Comparison of ENCODE assay signal across 25 cellular contexts in the genomic region with DNA sequence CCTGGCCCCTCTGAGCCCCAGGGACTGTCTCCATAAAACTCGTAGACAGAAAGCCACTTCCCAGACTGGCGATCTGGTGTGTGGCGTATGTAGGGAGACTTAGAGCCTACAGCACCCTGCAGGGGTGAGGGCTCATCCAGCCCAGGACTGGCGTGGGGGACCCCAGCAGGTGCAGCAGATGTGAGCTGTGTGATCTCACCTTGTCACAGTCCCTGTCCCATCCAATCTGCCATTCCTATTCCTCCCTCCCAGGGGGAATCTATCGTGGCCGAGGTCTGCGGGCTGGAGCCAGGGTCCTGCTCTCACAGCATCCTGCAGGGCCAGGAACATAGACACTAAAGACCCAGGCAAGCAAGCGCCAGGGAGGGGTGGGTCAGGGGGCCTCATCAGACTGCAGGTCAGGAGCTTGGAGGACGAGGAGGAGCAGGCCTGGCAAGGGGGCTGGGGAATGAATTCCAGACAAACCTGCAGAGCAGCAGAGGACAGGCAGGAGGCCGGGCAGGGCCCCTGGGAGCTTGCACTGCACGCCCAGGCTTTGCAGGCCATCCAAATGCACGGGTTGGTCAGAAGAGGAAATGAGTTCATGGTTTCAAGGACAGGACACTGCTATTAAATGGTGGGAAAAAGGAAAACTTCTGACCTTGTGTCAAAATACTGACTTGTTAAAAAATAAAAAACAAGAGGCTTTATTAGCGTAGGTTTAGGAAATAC. TPM values are rescaled to one million over a fixed set of nuclear protein-coding genes. Genes with fewer than 3 reads are reported as not detected.
DNase-seq lines count a peak whose midpoint lies in the region; ATAC-seq and TF ChIP-seq lines count a peak whose summit lies in the region.
"Had no signal": no experiment of that assay in that cellular context is flagged by ENCODE, and none has a peak within 500 bp of the region (broad histone marks: within the 10 kb centered on the region; RNA-seq: fewer than 3 reads in every experiment).

No MANE protein-coding gene starts in this region.

- H3K36me3 ChIP-seq in liver (ENCODE audit: control insufficient read depth in 4 of 4, insufficient read depth in 3 of 4, low read depth in 1 of 4, low read length in 3 of 4) = no peaks in the 10 kb centered on the region

- POLR2A ChIA-PET in WTC11 (lab: Charles Lee) = no interaction called here

- H3K4me1 Mint-ChIP-seq in WTC11 = peaks cover 38% of the 10 kb centered on the region
- H3K4me1 Mint-ChIP-seq in type B pancreatic cell (ENCODE audit: unreplicated experiment) = peaks cover 21% of the 10 kb centered on the region

- in situ Hi-C loops in GM13977 (cut with MboI; ENCODE audit: low pct_unique_long_range_greater_than_20kb, low sequenced_read_pairs, unreplicated experiment) = no loop called here

- H3K4me3 Mint-ChIP-seq in WTC11 = no peak overlapping the region
- H3K4me3 Mint-ChIP-seq in type B pancreatic cell = peak overlapping the region; percentile 41
- H3K4me3 Mint-ChIP-seq: activated CD8-positive, alpha-beta T cell treated with anti-CD3 and anti-CD28 coated beads for 36 hours; activated naive CD8-positive, alpha-beta T cell treated with anti-CD3 and anti-CD28 coated beads for 36 hours; CD4-positive, CD25-positive, alpha-beta regulatory T cell; naive thymus-derived CD8-positive, alpha-beta T cell had no signal

- H3K27ac Mint-ChIP-seq in WTC11 = no peak overlapping the region
- peak overlapping the region; percentile 50 for H3K27ac Mint-ChIP-seq in type B pancreatic cell
- H3K27ac Mint-ChIP-seq: activated CD8-positive, alpha-beta T cell treated with anti-CD3 and anti-CD28 coated beads for 36 hours; activated naive CD8-positive, alpha-beta T cell treated with anti-CD3 and anti-CD28 coated beads for 36 hours; CD4-positive, CD25-positive, alpha-beta regulatory T cell; naive thymus-derived CD8-positive, alpha-beta T cell had no signal

- H3K36me3 Mint-ChIP-seq in WTC11 (0 out of 2 replicates have a peak, but pooled peaks cover 2% of the 10 kb centered on the region), type B pancreatic cell (peaks cover 4% of the 10 kb centered on the region)
- H3K36me3 Mint-ChIP-seq: CD4-positive, CD25-positive, alpha-beta regulatory T cell; naive thymus-derived CD8-positive, alpha-beta T cell had no signal

- no peaks in the 10 kb centered on the region for H3K27me3 ChIP-seq in liver (ENCODE audit: control insufficient read depth in 4 of 4, insufficient read depth in 4 of 4, low read length in 3 of 4)
- H3K27me3 ChIP-seq: testis had no signal

- no peak for TF ChIP-seq CTCF in WTC11 (IDR thresholded peaks at IDR 0.05)
- TF ChIP-seq CTCF in fibroblast of villous mesenchyme (IDR thresholded peaks at IDR 0.05; ENCODE audit: insufficient read depth, low read depth, low read length) = no peak
- TF ChIP-seq CTCF in liver (IDR thresholded peaks at IDR 0.05; ENCODE audit: low read depth, low read length, missing input control) = no peak
- no peak for TF ChIP-seq CTCF in type B pancreatic cell (conservative IDR thresholded peaks at IDR 0.05)
- no peak for TF ChIP-seq CTCF in GM13977 (IDR thresholded peaks at IDR 0.05; ENCODE audit: extremely low read depth, insufficient read depth, missing control alignments)

- DNase-seq in WTC11 (ENCODE audit: low spot score) (no peak), fibroblast of villous mesenchyme (ENCODE audit: low read depth) (peak; percentile 29), type B pancreatic cell (ENCODE audit: extremely low spot score, unreplicated experiment) (no peak), NCI-H446 (lab: John Stamatoyannopoulos, UW) (no peak), GM13977 (ENCODE audit: low spot score) (no peak)
- DNase-seq: activated CD4-positive, CD25-positive, alpha-beta regulatory T cell treated with anti-CD3 and anti-CD28 coated beads, Interleukin-2, amount 50 U/mL, for 72 hours; activated CD8-positive, alpha-beta T cell treated with anti-CD3 and anti-CD28 coated beads for 36 hours; activated effector memory CD4-positive, alpha-beta T cell treated with Interleukin-2 at 50 U/mL for 16 hours; activated naive CD8-positive, alpha-beta T cell treated with anti-CD3 and anti-CD28 coated beads for 36 hours; CD4-positive, CD25-positive, alpha-beta regulatory T cell; DMS 273 treated with DMSO at 0.1 percent for 48 hours; effector CD4-positive, alpha-beta T cell; kidney glomerular epithelial cell; NCI-H1105 treated with DMSO at 0.1 percent for 48 hours; NCI-H2029 treated with DMSO at 0.1 percent for 48 hours; NCI-H345; NCI-H774; stimulated activated CD4-positive, alpha-beta T cell treated with anti-CD3 and anti-CD28 coated beads, Interleukin-4, amount 100 ng/mL, for 4 hours; stimulated activated naive CD4-positive, alpha-beta T cell treated with Interleukin-2 at 50 U/mL for 16 hours; SW 1271; testis had no signal

- no peaks in the 10 kb centered on the region for H3K27me3 Mint-ChIP-seq in WTC11 (ENCODE audit: low read depth)
- no peaks in the 10 kb centered on the region for H3K27me3 Mint-ChIP-seq in type B pancreatic cell
- H3K27me3 Mint-ChIP-seq: activated CD8-positive, alpha-beta T cell treated with anti-CD3 and anti-CD28 coated beads for 36 hours; activated naive CD8-positive, alpha-beta T cell treated with anti-CD3 and anti-CD28 coated beads for 36 hours; CD4-positive, CD25-positive, alpha-beta regulatory T cell; naive thymus-derived CD8-positive, alpha-beta T cell had no signal

- H3K4me3 ChIP-seq in fibroblast of villous mesenchyme (ENCODE audit: low read depth, low read length) (no peak overlapping the region), liver (ENCODE audit: low read depth in 1 of 3, low read length in 3 of 3) (no peak overlapping the region)
- H3K4me3 ChIP-seq: testis had no signal

- peak overlapping the region; percentile 71 to 74 for H3K27ac ChIP-seq in liver (ENCODE audit: low read depth in 1 of 2, low read length in 2 of 2)
- H3K27ac ChIP-seq: testis had no signal

- CTCF ChIA-PET in WTC11 (lab: Charles Lee) = no interaction called here

- ATAC-seq in WTC11 (no peak), HG03139 (IDR thresholded peaks at IDR 0.05; ENCODE audit: unreplicated experiment) (no peak)
- ATAC-seq: activated CD8-positive, alpha-beta T cell treated with anti-CD3 and anti-CD28 coated beads for 36 hours; esophagus mucosa; naive thymus-derived CD8-positive, alpha-beta T cell had no signal

- no peak overlapping the region for H3K9ac ChIP-seq in liver (ENCODE audit: low read depth in 1 of 2, low read length in 2 of 2)

- H3K4me1 ChIP-seq in liver (ENCODE audit: control insufficient read depth in 4 of 4, insufficient read depth in 4 of 4, low read length in 3 of 4) = peaks cover 22 to 75% (median 59%) of the 10 kb centered on the region in 4 donors

- H3K9me3 ChIP-seq in liver (ENCODE audit: control insufficient read depth in 4 of 4, low read length in 3 of 4) = no peaks in the 10 kb centered on the region
- H3K9me3 ChIP-seq: testis had no signal

- H3K9me3 Mint-ChIP-seq in WTC11 = no peaks in the 10 kb centered on the region
- H3K9me3 Mint-ChIP-seq in type B pancreatic cell = no peaks in the 10 kb centered on the region
- H3K9me3 Mint-ChIP-seq: activated CD8-positive, alpha-beta T cell treated with anti-CD3 and anti-CD28 coated beads for 36 hours; CD4-positive, CD25-positive, alpha-beta regulatory T cell; naive thymus-derived CD8-positive, alpha-beta T cell had no signal

- no peak for TF ChIP-seq RAD21 in liver (IDR thresholded peaks at IDR 0.05)

- WGBS in liver = 77% methylated on average over 13 of the region's 13 CpGs

TF ChIP-seq in WTC11, 78 proteins besides CTCF, POLR2A, EP300 and RAD21:
- no peak for TF ChIP-seq MLX (CRISPR knock-in tag; IDR thresholded peaks at IDR 0.05)
- TF ChIP-seq ESRRA (CRISPR knock-in tag; IDR thresholded peaks at IDR 0.05; ENCODE audit: borderline replicate concordance) = peak; percentile 8; the same call in 1 of the 2 replicates

TF ChIP-seq in liver, 16 proteins besides CTCF, POLR2A, EP300 and RAD21:
- TF ChIP-seq NR2F2 (IDR thresholded peaks at IDR 0.05) = peak; percentile 93
- TF ChIP-seq SP1 (IDR thresholded peaks at IDR 0.05) = peak; percentile 22
- peak; percentile 25 to 67 for TF ChIP-seq RXRA (IDR thresholded peaks at IDR 0.05)
- no peak for TF ChIP-seq GABPA (IDR thresholded peaks at IDR 0.05 in 1 of 2, conservative IDR thresholded peaks at IDR 0.05 in 1 of 2)
- no peak for TF ChIP-seq HNF4G (IDR thresholded peaks at IDR 0.05)
- TF ChIP-seq YY1 (IDR thresholded peaks at IDR 0.05) = no peak

RNA-seq across cellular contexts. Expression of gene HS6ST1, which starts 32.5 kb away (rescaled TPM):
- total RNA-seq in WTC11 (2021) = 50.3 to 55.5 TPM (median 55.1 TPM) in 3 replicates
- 17.1 and 19.9 TPM in 2 replicates for total RNA-seq in fibroblast of villous mesenchyme
- total RNA-seq in liver = 10 to 100 TPM; 19.1 to 31.9 TPM
- polyA plus RNA-seq in liver = 10 to 100 TPM; 17.9 to 31.7 TPM
- 64.9 and 75.2 TPM in 2 replicates for total RNA-seq in type B pancreatic cell (ENCODE audit: low replicate concordance)
